In the genomic region with DNA sequence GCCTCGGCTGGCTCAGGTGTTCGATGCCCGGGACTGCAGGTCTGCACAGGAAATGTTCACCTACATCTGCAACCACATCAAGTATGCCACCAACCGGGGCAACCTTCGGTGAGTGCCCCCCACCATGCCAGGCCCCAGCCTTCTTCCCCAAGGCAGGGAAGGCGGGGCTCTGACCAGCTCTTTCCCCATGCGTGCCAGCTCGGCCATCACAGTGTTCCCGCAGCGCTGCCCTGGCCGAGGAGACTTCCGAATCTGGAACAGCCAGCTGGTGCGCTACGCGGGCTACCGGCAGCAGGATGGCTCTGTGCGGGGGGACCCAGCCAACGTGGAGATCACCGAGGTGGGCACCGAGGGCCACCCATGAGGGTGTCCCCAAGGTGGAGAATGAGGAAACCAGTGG, we compare ENCODE assay signal across 28 cellular contexts. TPM values are rescaled to one million over a fixed set of nuclear protein-coding genes. Genes with fewer than 3 reads are reported as not detected.
"Had no signal": no experiment of that assay in that cellular context is flagged by ENCODE, and none has a peak within 500 bp of the region (broad histone marks: within the 10 kb centered on the region; RNA-seq: fewer than 3 reads in every experiment).

No MANE protein-coding gene starts in this region.

- H3K4me3 Mint-ChIP-seq: activated CD8-positive, alpha-beta T cell treated with anti-CD3 and anti-CD28 coated beads for 36 hours; activated naive CD4-positive, alpha-beta T cell treated with anti-CD3 and anti-CD28 coated beads for 36 hours; activated naive CD8-positive, alpha-beta T cell treated with anti-CD3 and anti-CD28 coated beads, Interleukin-2, amount 50 U/mL, for 24 hours; immature natural killer cell; nephron; stimulated activated naive B cell treated with anti-CD40 and anti-IgM and Interleukin-4, amounts not matched to agents 10 μg/mL and 1 μg/mL and 100 μg/mL, for 72 hours; T-helper 1 cell treated with Interleukin-12 subunit alpha and Interleukin-12 subunit beta and Interleukin-4 antibody, amounts not matched to agents 30 μg/mL and 1 μg/mL, for 36 hours had no signal

- H3K9me3 ChIP-seq: esophagus muscularis mucosa, heart left ventricle, pancreas, prostate gland, sigmoid colon, stomach, thyroid gland, upper lobe of left lung, vagina had no signal

- ATAC-seq: activated CD8-positive, alpha-beta T cell treated with anti-CD3 and anti-CD28 coated beads for 36 hours; activated naive CD8-positive, alpha-beta T cell treated with anti-CD3 and anti-CD28 coated beads, Interleukin-2, amount 50 U/mL, for 24 hours; foreskin keratinocyte; heart left ventricle; pancreas; stimulated activated naive B cell treated with anti-CD40 and anti-IgM and Interleukin-4, amounts not matched to agents 10 μg/mL and 1 μg/mL and 100 μg/mL, for 72 hours had no signal

- H3K4me1 ChIP-seq: foreskin keratinocyte, pancreas, prostate gland, sigmoid colon, thyroid gland had no signal

- H3K4me3 ChIP-seq: esophagus muscularis mucosa, heart left ventricle, pancreas, prostate gland, sigmoid colon, stomach, thyroid gland, upper lobe of left lung, vagina had no signal

- H3K27me3 Mint-ChIP-seq: activated CD8-positive, alpha-beta T cell treated with anti-CD3 and anti-CD28 coated beads for 36 hours had no signal

- H3K27me3 ChIP-seq: foreskin keratinocyte, heart left ventricle, pancreas, thyroid gland, upper lobe of left lung, vagina had no signal

- DNase-seq: activated CD4-positive, alpha-beta T cell treated with anti-CD3 and anti-CD28 coated beads, Interleukin-2, amount 50 U/mL, for 1 hour; activated CD4-positive, CD25-positive, alpha-beta regulatory T cell treated with anti-CD3 and anti-CD28 coated beads, Interleukin-2, amount 50 U/mL, for 72 hours; activated CD8-positive, alpha-beta T cell treated with anti-CD3 and anti-CD28 coated beads for 36 hours; activated naive CD4-positive, alpha-beta T cell treated with anti-CD3 and anti-CD28 coated beads for 36 hours; activated naive CD8-positive, alpha-beta T cell treated with anti-CD3 and anti-CD28 coated beads, Interleukin-2, amount 50 U/mL, for 24 hours; amygdala; caudate nucleus; foreskin keratinocyte; hypothalamus; immature natural killer cell; retina; sigmoid colon; small intestine; stimulated activated CD4-positive, alpha-beta T cell treated with anti-CD3 and anti-CD28 coated beads, Interleukin-1b, Interleukin-23, amount 100 ng/mL, for 48 hours; stimulated activated naive B cell treated with anti-CD40 and anti-IgM and Interleukin-4, amounts not matched to agents 10 μg/mL and 1 μg/mL and 100 μg/mL, for 72 hours; stomach; SW 1271; T1000; thyroid gland; upper lobe of left lung; WERI-Rb-1 had no signal

- H3K36me3 Mint-ChIP-seq: immature natural killer cell; stimulated activated naive B cell treated with anti-CD40 and anti-IgM and Interleukin-4, amounts not matched to agents 10 μg/mL and 1 μg/mL and 100 μg/mL, for 72 hours had no signal

- H3K27ac Mint-ChIP-seq: activated CD8-positive, alpha-beta T cell treated with anti-CD3 and anti-CD28 coated beads for 36 hours; activated naive CD4-positive, alpha-beta T cell treated with anti-CD3 and anti-CD28 coated beads for 36 hours; stimulated activated naive B cell treated with anti-CD40 and anti-IgM and Interleukin-4, amounts not matched to agents 10 μg/mL and 1 μg/mL and 100 μg/mL, for 72 hours; T-helper 1 cell treated with Interleukin-12 subunit alpha and Interleukin-12 subunit beta and Interleukin-4 antibody, amounts not matched to agents 30 μg/mL and 1 μg/mL, for 36 hours had no signal

- H3K27ac ChIP-seq: esophagus muscularis mucosa, foreskin keratinocyte, heart left ventricle, pancreas, prostate gland, sigmoid colon, stomach, thyroid gland, upper lobe of left lung, vagina, WERI-Rb-1 had no signal

- H3K9me3 Mint-ChIP-seq: activated CD8-positive, alpha-beta T cell treated with anti-CD3 and anti-CD28 coated beads for 36 hours; activated naive CD4-positive, alpha-beta T cell treated with anti-CD3 and anti-CD28 coated beads for 36 hours; activated naive CD8-positive, alpha-beta T cell treated with anti-CD3 and anti-CD28 coated beads, Interleukin-2, amount 50 U/mL, for 24 hours; immature natural killer cell; nephron; stimulated activated naive B cell treated with anti-CD40 and anti-IgM and Interleukin-4, amounts not matched to agents 10 μg/mL and 1 μg/mL and 100 μg/mL, for 72 hours; T-helper 1 cell treated with Interleukin-12 subunit alpha and Interleukin-12 subunit beta and Interleukin-4 antibody, amounts not matched to agents 30 μg/mL and 1 μg/mL, for 36 hours had no signal

RNA-seq across cellular contexts. Expression of gene KCNH2, which starts 20.2 kb away (rescaled TPM):
- total RNA-seq: foreskin keratinocyte had no signal
- polyA plus RNA-seq: foreskin keratinocyte, immature natural killer cell had no signal

RNA-seq across cellular contexts. Expression of gene ATG9B, which starts 26.0 kb away (rescaled TPM):
- total RNA-seq: sigmoid colon had no signal

RNA-seq across cellular contexts. Expression of gene ASIC3, which starts 50.0 kb away (rescaled TPM):
- polyA plus RNA-seq: immature natural killer cell had no signal
